ENCODE assay signal across 19 cellular contexts in genomic region chr10:67943917-67944316, GRCh38. TPM values are rescaled to one million over a fixed set of nuclear protein-coding genes. Genes with fewer than 3 reads are reported as not detected.
DNase-seq lines count a peak whose midpoint lies in the region; ATAC-seq and TF ChIP-seq lines count a peak whose summit lies in the region.
"Had no signal": no experiment of that assay in that cellular context is flagged by ENCODE, and none has a peak within 500 bp of the region (broad histone marks: within the 10 kb centered on the region; RNA-seq: fewer than 3 reads in every experiment).

No MANE protein-coding gene starts in this region.

- no peak for TF ChIP-seq CTCF in CD8-positive, alpha-beta T cell (IDR thresholded peaks at IDR 0.05)
- no peak for TF ChIP-seq CTCF in H9 (conservative IDR thresholded peaks at IDR 0.05)
- no peak for TF ChIP-seq CTCF in neural progenitor cell (IDR thresholded peaks at IDR 0.05)
- TF ChIP-seq CTCF in suprapubic skin (IDR thresholded peaks at IDR 0.05) = no peak

- no peak overlapping the region for H2BK12ac ChIP-seq in H9 (ENCODE audit: insufficient read length, low read depth, low read length)

- H3K9me3 Mint-ChIP-seq in CD8-positive, alpha-beta T cell = peaks cover 4% of the 10 kb centered on the region
- H3K9me3 Mint-ChIP-seq in H9 (no peaks in the 10 kb centered on the region; a peak in 1 of 5 replicates), neural progenitor cell (peaks cover 6% of the 10 kb centered on the region)
- H3K9me3 Mint-ChIP-seq in activated T-helper 17 cell treated with anti-CD3 and anti-CD28 coated beads, Interleukin-2, amount 50 U/mL, for 72 hours = no peaks in the 10 kb centered on the region

- ATAC-seq in CD8-positive, alpha-beta T cell = no peak
- ATAC-seq in activated T-helper 17 cell treated with anti-CD3 and anti-CD28 coated beads, Interleukin-2, amount 50 U/mL, for 72 hours (replicated peaks) = no peak
- no peak for ATAC-seq in GM19455 (IDR thresholded peaks at IDR 0.05; ENCODE audit: unreplicated experiment)

- H3K23ac ChIP-seq in H9 (ENCODE audit: insufficient read length, low read depth, low read length) = no peak overlapping the region

- H3K4ac ChIP-seq in H9 (ENCODE audit: low read depth, low read length) = no peak overlapping the region

- H3K4me1 Mint-ChIP-seq in CD8-positive, alpha-beta T cell (ENCODE audit: low read depth) = peaks cover 17% of the 10 kb centered on the region
- H3K4me1 Mint-ChIP-seq in H9 = peaks cover 11% of the 10 kb centered on the region in 2 experiments
- peaks cover 12% of the 10 kb centered on the region for H3K4me1 Mint-ChIP-seq in activated T-helper 17 cell treated with anti-CD3 and anti-CD28 coated beads, Interleukin-2, amount 50 U/mL, for 72 hours
- H3K4me1 Mint-ChIP-seq in neural progenitor cell = no peaks in the 10 kb centered on the region

- no peak overlapping the region for H4K5ac ChIP-seq in H9 (ENCODE audit: insufficient read length, low read depth, low read length)

- no peaks in the 10 kb centered on the region for H3K79me2 ChIP-seq in H9 (ENCODE audit: insufficient read depth, low read length)
- no peaks in the 10 kb centered on the region for H3K79me2 ChIP-seq in neural progenitor cell (ENCODE audit: low read depth)

- H4K20me1 ChIP-seq in H9 (ENCODE audit: control insufficient read depth, insufficient read depth, insufficient read length) (no peaks in the 10 kb centered on the region), neural progenitor cell (ENCODE audit: low read depth) (no peaks in the 10 kb centered on the region)

- H3K18ac ChIP-seq in H9 (ENCODE audit: insufficient read length, low read depth, low read length) = no peak overlapping the region

- H3K9ac ChIP-seq in H9 (ENCODE audit: extremely low read depth, insufficient read length, low read length) (no peak overlapping the region), neural progenitor cell (no peak overlapping the region)
- H3K9ac ChIP-seq: BLaER1 treated with 17β-estradiol and CSF1 and Interleukin-3, amounts not matched to agents 10 nM and 100 nM; KMS-11 had no signal

- intact Hi-C loops in CD8-positive, alpha-beta T cell (cut with DNase I, micrococcal nuclease) = no loop called here

- H2AFZ ChIP-seq in H9 (ENCODE audit: low read length) (no peak overlapping the region), neural progenitor cell (replicated peaks) (no peak overlapping the region)

- no peaks in the 10 kb centered on the region for H3K79me1 ChIP-seq in H9 (ENCODE audit: insufficient read depth, low read depth, low read length, poor library complexity, severe bottlenecking)

- H2BK5ac ChIP-seq in H9 (ENCODE audit: insufficient read length, low read length) = no peak overlapping the region

- H3K4me1 ChIP-seq in CD8-positive, alpha-beta T cell (ENCODE audit: insufficient read depth, low read length) = no peaks in the 10 kb centered on the region
- H3K4me1 ChIP-seq in H9 (ENCODE audit: insufficient read depth, low read length) (no peaks in the 10 kb centered on the region), neural progenitor cell (peaks cover 11% of the 10 kb centered on the region), suprapubic skin (no peaks in the 10 kb centered on the region)
- H3K4me1 ChIP-seq: BLaER1 treated with 17β-estradiol and CSF1 and Interleukin-3, amounts not matched to agents 10 nM and 100 nM; HAP-1 had no signal

- POLR2A ChIA-PET in CD8-positive, alpha-beta T cell (lab: Charles Lee) = no interaction called here

- H3K14ac ChIP-seq in H9 (ENCODE audit: insufficient read depth, low read length) = no peak overlapping the region

- H3K27ac ChIP-seq in CD8-positive, alpha-beta T cell (ENCODE audit: low read depth, low read length) = no peak overlapping the region
- no peak overlapping the region for H3K27ac ChIP-seq in H9 (ENCODE audit: insufficient read length, low read depth, low read length)
- H3K27ac ChIP-seq in neural progenitor cell = no peak overlapping the region
- H3K27ac ChIP-seq in suprapubic skin = no peak overlapping the region
- H3K27ac ChIP-seq: BLaER1 treated with 17β-estradiol and CSF1 and Interleukin-3, amounts not matched to agents 10 nM and 100 nM; HL-60; KMS-11; SK-N-MC had no signal

- no peak for DNase-seq in CD8-positive, alpha-beta T cell
- no peak for DNase-seq in H9
- peak; percentile 7 for DNase-seq in neural progenitor cell (ENCODE audit: low spot score)
- DNase-seq in SHP77 (lab: John Stamatoyannopoulos, UW) = no peak
- no peak for DNase-seq in suprapubic skin (ENCODE audit: low spot score in 2 of 2)
- DNase-seq: COR-L47; MV-4-11; NCI-H1930; NCI-H345; NCI-H526 treated with DMSO at 0.1 percent for 48 hours; NK-92 treated with Interleukin-12 subunit alpha and Interleukin-12 subunit beta, amount 100 ng/mL, for 24 hours; Right ventricle myocardium superior had no signal

- CTCF ChIA-PET in CD8-positive, alpha-beta T cell (lab: Charles Lee) = interaction anchor here (1.4 kb wide), 1 partner anchor 89 kb away, joined by 4 read pairs; no protein-coding TSS in a partner anchor

- H2BK20ac ChIP-seq in H9 (ENCODE audit: low read depth, low read length, poor library complexity, severe bottlenecking) = no peak overlapping the region

- H3K9me3 ChIP-seq in CD8-positive, alpha-beta T cell (ENCODE audit: low read length) = no peaks in the 10 kb centered on the region
- H3K9me3 ChIP-seq in H9 (ENCODE audit: control insufficient read depth, low read depth, low read length) (no peaks in the 10 kb centered on the region), neural progenitor cell (ENCODE audit: low read depth) (no peaks in the 10 kb centered on the region), suprapubic skin (no peaks in the 10 kb centered on the region)

- no peak overlapping the region for H2AK5ac ChIP-seq in H9 (ENCODE audit: insufficient read length, low read length)

- H2BK15ac ChIP-seq in H9 (ENCODE audit: low read depth, low read length) = no peak overlapping the region

- no peak overlapping the region for H2BK120ac ChIP-seq in H9 (ENCODE audit: low read depth, low read length, poor library complexity, severe bottlenecking)

- H3K56ac ChIP-seq in H9 (ENCODE audit: insufficient read length, low read depth, low read length) = no peak overlapping the region

- peak overlapping the region; percentile 21 for H3K27ac Mint-ChIP-seq in CD8-positive, alpha-beta T cell
- peak overlapping the region in 2 of 3 experiments; percentile 10 to 12; a peak in 1 of 7 replicates for H3K27ac Mint-ChIP-seq in H9
- peak overlapping the region; percentile 77 for H3K27ac Mint-ChIP-seq in activated T-helper 17 cell treated with anti-CD3 and anti-CD28 coated beads, Interleukin-2, amount 50 U/mL, for 72 hours
- H3K27ac Mint-ChIP-seq in neural progenitor cell = no peak overlapping the region

- peaks cover 68% of the 10 kb centered on the region for H3K36me3 Mint-ChIP-seq in CD8-positive, alpha-beta T cell
- peaks cover 14 to 26% (median 22%) of the 10 kb centered on the region in 3 experiments for H3K36me3 Mint-ChIP-seq in H9 (ENCODE audit: insufficient read depth in 1 of 3, low read depth in 3 of 3)
- H3K36me3 Mint-ChIP-seq in activated T-helper 17 cell treated with anti-CD3 and anti-CD28 coated beads, Interleukin-2, amount 50 U/mL, for 72 hours (ENCODE audit: low read depth) = peaks cover 78% of the 10 kb centered on the region
- H3K36me3 Mint-ChIP-seq in neural progenitor cell = peaks cover 32% of the 10 kb centered on the region

- H3K4me3 Mint-ChIP-seq in CD8-positive, alpha-beta T cell = no peak overlapping the region
- no peak overlapping the region for H3K4me3 Mint-ChIP-seq in H9
- no peak overlapping the region for H3K4me3 Mint-ChIP-seq in activated T-helper 17 cell treated with anti-CD3 and anti-CD28 coated beads, Interleukin-2, amount 50 U/mL, for 72 hours
- no peak overlapping the region for H3K4me3 Mint-ChIP-seq in neural progenitor cell

- H3K4me2 ChIP-seq in H9 (ENCODE audit: insufficient read depth, insufficient read length, low read length) = no peak overlapping the region
- H3K4me2 ChIP-seq in neural progenitor cell = no peak overlapping the region
- H3K4me2 ChIP-seq: BLaER1 treated with 17β-estradiol and CSF1 and Interleukin-3, amounts not matched to agents 10 nM and 100 nM; KMS-11 had no signal

- no peak for TF ChIP-seq POLR2A in suprapubic skin (IDR thresholded peaks at IDR 0.05)

- no peaks in the 10 kb centered on the region for H3K23me2 ChIP-seq in H9 (ENCODE audit: insufficient read length, low read depth, low read length, poor library complexity, severe bottlenecking)

- H3K36me3 ChIP-seq in CD8-positive, alpha-beta T cell (ENCODE audit: insufficient read depth, low read length) = peaks cover 13% of the 10 kb centered on the region
- H3K36me3 ChIP-seq in neural progenitor cell = peaks cover 7% of the 10 kb centered on the region
- peaks cover 57% of the 10 kb centered on the region for H3K36me3 ChIP-seq in suprapubic skin

- no peaks in the 10 kb centered on the region for H3F3A ChIP-seq in neural progenitor cell (ENCODE audit: low read depth)

- TF ChIP-seq EP300 in suprapubic skin (IDR thresholded peaks at IDR 0.05) = no peak

- H4K8ac ChIP-seq in H9 (replicated peaks; ENCODE audit: insufficient read length, low read depth, low read length) = no peak overlapping the region

- H3K27me3 ChIP-seq in CD8-positive, alpha-beta T cell (ENCODE audit: insufficient read depth, low read length) = no peaks in the 10 kb centered on the region
- no peaks in the 10 kb centered on the region for H3K27me3 ChIP-seq in H9 (ENCODE audit: insufficient read depth, low read length)
- no peaks in the 10 kb centered on the region for H3K27me3 ChIP-seq in neural progenitor cell
- H3K27me3 ChIP-seq in suprapubic skin = no peaks in the 10 kb centered on the region
- H3K27me3 ChIP-seq: BLaER1 treated with 17β-estradiol and CSF1 and Interleukin-3, amounts not matched to agents 10 nM and 100 nM had no signal

- no peak overlapping the region for H3K4me3 ChIP-seq in CD8-positive, alpha-beta T cell (ENCODE audit: low read depth, low read length)
- H3K4me3 ChIP-seq in neural progenitor cell (no peak overlapping the region), suprapubic skin (no peak overlapping the region)
- H3K4me3 ChIP-seq: BLaER1 treated with 17β-estradiol and CSF1 and Interleukin-3, amounts not matched to agents 10 nM and 100 nM; HAP-1; SK-N-MC had no signal

- H4K91ac ChIP-seq in H9 (ENCODE audit: insufficient read length, low read depth, low read length) = no peak overlapping the region

- no peak overlapping the region for H3T11ph ChIP-seq in H9 (ENCODE audit: low read length)

- no peaks in the 10 kb centered on the region for H3K27me3 Mint-ChIP-seq in CD8-positive, alpha-beta T cell (ENCODE audit: low read depth)
- H3K27me3 Mint-ChIP-seq in H9 (ENCODE audit: low read depth) = no peaks in the 10 kb centered on the region
- no peaks in the 10 kb centered on the region for H3K27me3 Mint-ChIP-seq in activated T-helper 17 cell treated with anti-CD3 and anti-CD28 coated beads, Interleukin-2, amount 50 U/mL, for 72 hours
- no peaks in the 10 kb centered on the region for H3K27me3 Mint-ChIP-seq in neural progenitor cell (ENCODE audit: insufficient read depth, low read depth)

- no CpG with 5 or more reads among the region's 2 CpGs for WGBS in H9 (ENCODE audit: extremely low coverage, insufficient read length, low lambda C conversion rate)
- 100% methylated on average over 1 of the region's 2 CpGs for WGBS in suprapubic skin

RNA-seq across cellular contexts. Expression of gene SIRT1, which starts 59.5 kb away (rescaled TPM):
- 10 to 100 TPM; 72.6 to 74.5 TPM for total RNA-seq in CD8-positive, alpha-beta T cell
- total RNA-seq in H9 (2021) = 76.7 and 83.8 TPM in 2 replicates
- total RNA-seq in activated T-helper 17 cell treated with anti-CD3 and anti-CD28 coated beads, Interleukin-2, amount 50 U/mL, for 72 hours = 10 to 100 TPM; 24.0 to 30.7 TPM
- 26.2 and 48.5 TPM in 2 replicates for total RNA-seq in neural progenitor cell (ENCODE audit: low replicate concordance)
- 10 to 100 TPM; 18.8 to 26.3 (median 20.7) TPM for total RNA-seq in suprapubic skin
